In genomic region chr11:3423138-3423715, GRCh38 we compare ENCODE assay signal across 8 cellular contexts. TPM values are rescaled to one million over a fixed set of nuclear protein-coding genes. Genes with fewer than 3 reads are reported as not detected.
DNase-seq lines count a peak whose midpoint lies in the region; ATAC-seq, FAIRE-seq and TF ChIP-seq lines count a peak whose summit lies in the region.
"Not testable (repeated sequence)": the region's sequence is repeated elsewhere in the genome, so short reads cannot be mapped to it uniquely, and the experiment has no call there.

No MANE protein-coding gene starts in this region.

- SMC1A ChIA-PET in GM12878 (lab: Charles Lee; ENCODE audit: uncharacterized antibody, unreplicated experiment): not testable (repeated sequence)

- not testable (repeated sequence) for TF ChIP-seq CTCF in AG04449 (IDR thresholded peaks at IDR 0.05; ENCODE audit: insufficient read depth, low read length, missing control alignments); GM12864 (IDR thresholded peaks at IDR 0.05; ENCODE audit: low read depth, low read length, missing control alignments); MM.1S (IDR thresholded peaks at IDR 0.05; ENCODE audit: low read length); GM12878 (IDR thresholded peaks at IDR 0.05 in 2 of 3, conservative IDR thresholded peaks at IDR 0.05 in 1 of 3; ENCODE audit: control insufficient read depth in 2 of 3, extremely low read depth in 1 of 3, insufficient read depth in 1 of 3, low read depth in 3 of 3, low read length in 3 of 3); foreskin fibroblast (IDR thresholded peaks at IDR 0.05; ENCODE audit: low read depth, low read length)

- not testable (repeated sequence) for BruUV-seq in GM12878 (replicated peaks; lab: Mats Ljungman, UMichigan)

- not testable (repeated sequence) for H2AK5ac ChIP-seq in mesendoderm (ENCODE audit: low read length)

- H3K27ac ChIP-seq in MM.1S (ENCODE audit: low read length); GM12878 (ENCODE audit: control insufficient read depth, insufficient read depth); mesendoderm (ENCODE audit: low read depth, low read length): not testable (repeated sequence)
- peak overlapping the region; percentile 74 for H3K27ac ChIP-seq in skeletal muscle tissue (ENCODE audit: low read depth, low read length)

- peak overlapping the region; percentile 73 for H3K56ac ChIP-seq in mesendoderm (ENCODE audit: low read length)

- H3K18ac ChIP-seq in mesendoderm (ENCODE audit: low read length): not testable (repeated sequence)

- peaks cover 12% of the 10 kb centered on the region for H3K4me1 Mint-ChIP-seq in T-helper 2 cell treated with Interferon-gamma antibody and Interleukin-4, amounts not matched to agents 5 μg/mL and 100 μg/mL, for 36 hours (ENCODE audit: low read depth)

- not testable (repeated sequence) for H3K9me3 ChIP-seq in MM.1S (replicated peaks; ENCODE audit: insufficient read depth, low read length); GM12878 (replicated peaks; ENCODE audit: control insufficient read depth, insufficient read depth, low read length); skeletal muscle tissue (ENCODE audit: control insufficient read depth in 3 of 3, low read length in 3 of 3)

- not testable (repeated sequence) for TF ChIP-seq RAD21 in GM12878 (IDR thresholded peaks at IDR 0.05; ENCODE audit: insufficient read depth, low read depth, low read length)

- not testable (repeated sequence) for H3K9me2 ChIP-seq in MM.1S (replicated peaks; ENCODE audit: insufficient read depth, low read length)

- H2BK120ac ChIP-seq in mesendoderm (ENCODE audit: low read depth, low read length): not testable (repeated sequence)

- not testable (repeated sequence) for H3K79me2 ChIP-seq in MM.1S (ENCODE audit: low read length); GM12878 (ENCODE audit: control insufficient read depth, insufficient read depth, low read length); mesendoderm (ENCODE audit: control insufficient read depth, insufficient read depth, low read length)

- H4K20me1 ChIP-seq in MM.1S (ENCODE audit: insufficient read depth, low read length); GM12878 (ENCODE audit: control insufficient read depth, insufficient read depth): not testable (repeated sequence)

- FAIRE-seq in GM12878 (lab: Jason Lieb, UNC): not testable (repeated sequence)

- TF ChIP-seq POLR2A in GM12878 (IDR thresholded peaks at IDR 0.05; ENCODE audit: low read depth, low read length): not testable (repeated sequence)

- in situ Hi-C loops in GM12878 (cut with MboI): not testable (repeated sequence)

- peak overlapping the region; percentile 53 for H3K4me3 ChIP-seq in AG04449 (ENCODE audit: low read depth, low read length)
- peak overlapping the region; percentile 57 for H3K4me3 ChIP-seq in GM12864 (ENCODE audit: low read depth, low read length)
- H3K4me3 ChIP-seq in MM.1S (ENCODE audit: low read length): peak overlapping the region; percentile 54
- peak overlapping the region; percentile 55; the same call in 1 of the 2 replicates for H3K4me3 ChIP-seq in GM12878
- peak overlapping the region; percentile 62 to 66 for H3K4me3 ChIP-seq in foreskin fibroblast (ENCODE audit: low read depth in 1 of 2, low read length in 2 of 2)
- H3K4me3 ChIP-seq in mesendoderm (ENCODE audit: low read length): peak overlapping the region; percentile 16
- H3K4me3 ChIP-seq in skeletal muscle tissue (ENCODE audit: low read length in 3 of 3): peak overlapping the region; percentile 62 to 66 (median 66)

- WGBS in GM12878 (ENCODE audit: insufficient coverage, insufficient replicate concordance, low lambda C conversion rate, missing lambda C conversion rate): 3% methylated on average over 33 of the region's 45 CpGs
- WGBS in mesendoderm (ENCODE audit: extremely low coverage, insufficient coverage, low lambda C conversion rate): no CpG with 5 or more reads among the region's 45 CpGs

- H4K5ac ChIP-seq in mesendoderm (ENCODE audit: low read length): not testable (repeated sequence)

- not testable (repeated sequence) for H2BK15ac ChIP-seq in mesendoderm (replicated peaks; ENCODE audit: low read depth)

- H3K4me3 Mint-ChIP-seq in T-helper 2 cell treated with Interferon-gamma antibody and Interleukin-4, amounts not matched to agents 5 μg/mL and 100 μg/mL, for 36 hours: peak overlapping the region; percentile 89

- DNase-seq in AG04449 (ENCODE audit: low read depth, low spot score); GM12864 (ENCODE audit: low read depth); MM.1S; T-helper 2 cell treated with Interferon-gamma antibody and Interleukin-4, amounts not matched to agents 5 μg/mL and 100 μg/mL, for 36 hours (ENCODE audit: low spot score); GM12878 (ENCODE audit: low read depth, low spot score); foreskin fibroblast; mesendoderm: not testable (repeated sequence)

- H3K27me3 ChIP-seq in MM.1S (replicated peaks; ENCODE audit: insufficient read depth, low read length); GM12878 (replicated peaks in 1 of 2; ENCODE audit: control insufficient read depth in 2 of 2, insufficient read depth in 2 of 2, low read length in 1 of 2); mesendoderm (ENCODE audit: insufficient read depth, low read length, poor library complexity); skeletal muscle tissue (ENCODE audit: control insufficient read depth in 3 of 3, insufficient read depth in 3 of 3, low read length in 3 of 3): not testable (repeated sequence)

- intact Hi-C loops in GM12878 (cut with micrococcal nuclease; ENCODE audit: unreplicated experiment): not testable (repeated sequence)

- not testable (repeated sequence) for H2BK5ac ChIP-seq in mesendoderm (ENCODE audit: low read length)

- RAD21 ChIA-PET in GM12878 (lab: Charles Lee; ENCODE audit: unreplicated experiment): interaction anchor here (0.9 kb wide), 1 partner anchor 43 kb away, joined by 4 read pairs; no protein-coding TSS in a partner anchor

- H3K27me3 Mint-ChIP-seq in T-helper 2 cell treated with Interferon-gamma antibody and Interleukin-4, amounts not matched to agents 5 μg/mL and 100 μg/mL, for 36 hours (ENCODE audit: low read depth): peaks cover 24% of the 10 kb centered on the region

- H2AFZ ChIP-seq in MM.1S (ENCODE audit: low read length): peak overlapping the region; percentile 56; the same call in 1 of the 2 replicates
- H2AFZ ChIP-seq in GM12878 (ENCODE audit: control insufficient read depth, low read depth, low read length): peak overlapping the region; percentile 72

- H3K4me2 ChIP-seq in MM.1S (ENCODE audit: low read depth, low read length): peak overlapping the region; percentile 60; the same call in 1 of the 2 replicates
- peak overlapping the region; percentile 42; the same call in 1 of the 2 replicates for H3K4me2 ChIP-seq in GM12878 (ENCODE audit: control insufficient read depth, insufficient read depth)
- H3K4me2 ChIP-seq in mesendoderm (ENCODE audit: low read length): peak overlapping the region; percentile 42

- H4K8ac ChIP-seq in mesendoderm (ENCODE audit: low read depth, low read length): not testable (repeated sequence)

- H3K4me1 ChIP-seq in MM.1S (ENCODE audit: low read length) (peaks cover 13% of the 10 kb centered on the region), skeletal muscle tissue (ENCODE audit: control insufficient read depth in 3 of 3, insufficient read depth in 3 of 3, low read length in 3 of 3) (peaks cover 4 to 16% (median 6%) of the 10 kb centered on the region in 3 donors)
- H3K4me1 ChIP-seq in GM12878 (ENCODE audit: control insufficient read depth, insufficient read depth, low read length); mesendoderm (ENCODE audit: control insufficient read depth, low read depth, low read length): not testable (repeated sequence)

- not testable (repeated sequence) for H3K36me3 ChIP-seq in MM.1S (replicated peaks; ENCODE audit: insufficient read depth, low read length); GM12878 (ENCODE audit: control insufficient read depth in 2 of 2, insufficient read depth in 2 of 2, low read length in 1 of 2); mesendoderm (ENCODE audit: control insufficient read depth, insufficient read depth, low read length); skeletal muscle tissue (ENCODE audit: control insufficient read depth in 3 of 3, insufficient read depth in 3 of 3, low read length in 3 of 3)

- CTCF ChIA-PET in AG04449 (lab: Yijun Ruan, JAX): interaction anchor here (1.1 to 1.7 kb wide), 2 partner anchors 15 to 188 kb away, joined by 3 read pairs; no protein-coding TSS in a partner anchor
- CTCF ChIA-PET in GM12878 (lab: Yijun Ruan, JAX): not testable (repeated sequence)

- H3K36me3 Mint-ChIP-seq in T-helper 2 cell treated with Interferon-gamma antibody and Interleukin-4, amounts not matched to agents 5 μg/mL and 100 μg/mL, for 36 hours (ENCODE audit: low read depth): not testable (repeated sequence)

- not testable (repeated sequence) for H3F3A ChIP-seq in MM.1S (ENCODE audit: insufficient read depth, low read length)

- ATAC-seq in GM12878: not testable (repeated sequence)

- peak overlapping the region; percentile 96 for H3K27ac Mint-ChIP-seq in T-helper 2 cell treated with Interferon-gamma antibody and Interleukin-4, amounts not matched to agents 5 μg/mL and 100 μg/mL, for 36 hours

- POLR2A ChIA-PET in AG04449 (lab: Yijun Ruan, JAX): not testable (repeated sequence)
- POLR2A ChIA-PET in GM12878 (lab: Charles Lee): interaction anchor here (1.0 kb wide), 1 partner anchor 44 kb away, joined by 3 read pairs; the partner anchor contains the start of gene ZNF195

- H3K9ac ChIP-seq in MM.1S (ENCODE audit: low read length); GM12878 (ENCODE audit: control insufficient read depth, insufficient read depth, low read length): not testable (repeated sequence)
- H3K9ac ChIP-seq in mesendoderm (ENCODE audit: low read length): peak overlapping the region; percentile 58
- peak overlapping the region; percentile 61 to 67 (median 64) for H3K9ac ChIP-seq in skeletal muscle tissue (ENCODE audit: low read depth in 1 of 3, low read length in 3 of 3)

- H3K9me3 Mint-ChIP-seq in T-helper 2 cell treated with Interferon-gamma antibody and Interleukin-4, amounts not matched to agents 5 μg/mL and 100 μg/mL, for 36 hours: not testable (repeated sequence)

- not testable (repeated sequence) for H3K79me1 ChIP-seq in mesendoderm (ENCODE audit: low read length)

- H3K23ac ChIP-seq in mesendoderm (ENCODE audit: low read length): not testable (repeated sequence)

- not testable (repeated sequence) for H3K4ac ChIP-seq in mesendoderm (ENCODE audit: low read depth, low read length)

- not testable (repeated sequence) for TF ChIP-seq EP300 in GM12878 (IDR thresholded peaks at IDR 0.05; ENCODE audit: borderline replicate concordance in 1 of 2, control insufficient read depth in 1 of 2, low read depth in 2 of 2, low read length in 2 of 2)

RNA-seq across cellular contexts. Expression of gene ZNF195, which starts 44.3 kb away (rescaled TPM):
- 118 and 122 TPM in 2 replicates for total RNA-seq in GM12878 (2013; cell fraction: nucleolus; rRNA removed)
- total RNA-seq in GM12878 (2014; rRNA removed) (31.8 and 38.4 TPM in 2 replicates), GM12878 (2014; rRNA removed; fragmentation: Illumina TruSeq; extraction: Trizol) (35.9 and 38.8 TPM in 2 replicates), GM12878 (2021) (30.4 and 34.6 TPM in 2 replicates), skeletal muscle tissue (9.4 TPM)
- polyA plus RNA-seq in GM12878 (2011; ENCODE audit: low read depth): 17.4 TPM
- polyA plus RNA-seq in GM12878 (2011; rRNA removed) (51.8 and 62.1 TPM in 2 replicates), GM12878 (2014; fragmentation: Illumina TruSeq; extraction: Trizol) (34.2 and 43.0 TPM in 2 replicates), GM12878 (2014; fragmentation: Nextera tagmentation; extraction: Ambion mirVana) (10 to 100 TPM; 37.3 to 41.6 TPM), GM12878 (2014; rRNA removed) (27.9 and 32.8 TPM in 2 replicates), GM12878 (2016; fragmentation: Nextera tagmentation; extraction: Ambion mirVana) (10 to 100 TPM; 41.3 to 49.9 TPM)
- 28.6 and 31.3 TPM in 2 replicates for polyA plus RNA-seq in GM12878 (2011; cell fraction: cytosol; rRNA removed)
- polyA plus RNA-seq in GM12878 (2011; cell fraction: nucleus; rRNA removed): 36.2 and 43.9 TPM in 2 replicates
- 17.5 and 18.7 TPM in 2 replicates for polyA plus RNA-seq in GM12878 (2012)
- polyA minus RNA-seq in GM12878 (2011; rRNA and poly(A)+ RNA removed): 39.4 and 42.8 TPM in 2 replicates
- 30.1 and 37.7 TPM in 2 replicates for polyA minus RNA-seq in GM12878 (2011; cell fraction: cytosol; rRNA and poly(A)+ RNA removed)
- 39.8 and 67.5 TPM in 2 replicates for polyA minus RNA-seq in GM12878 (2011; cell fraction: nucleus; rRNA and poly(A)+ RNA removed)
- polyA plus RNA-seq in mesendoderm (2013, experiment 1 of 2): 63.5 TPM
- polyA plus RNA-seq in mesendoderm (2013, experiment 2 of 2): 61.3 TPM

Comparison
In these comparisons a context has a peak if more than half of its experiments do, and no peak if none do; other contexts are left out.
1. H3K4me3 ChIP-seq: peak in every context shown above with its lines; median percentile 66 in skeletal muscle tissue; 64 in foreskin fibroblast; 57 in GM12864; 55 in GM12878; 54 in MM.1S; 53 in AG04449; 16 in mesendoderm.